28 cellular contexts compared by ENCODE assay signal in genomic region chr6:14062345-14063029, GRCh38.
"Had no signal": no experiment of that assay in that cellular context is flagged by ENCODE, and none has a peak within 500 bp of the region (broad histone marks: within the 10 kb centered on the region; RNA-seq: fewer than 3 reads in every experiment).

No MANE protein-coding gene starts in this region.

- H3K4me3 Mint-ChIP-seq: stimulated activated effector memory CD8-positive, alpha-beta T cell treated with anti-CD3 and anti-CD28 coated beads, Interleukin-12 subunit alpha, Interleukin-12 subunit beta, amount 100 ng/mL, for 72 hours; stimulated activated memory B cell treated with anti-CD40 and anti-IgM and Interleukin-4, amounts not matched to agents 10 μg/mL and 1 μg/mL and 100 μg/mL, for 72 hours; stimulated activated naive CD8-positive, alpha-beta T cell treated with anti-CD3 and anti-CD28 coated beads, Interleukin-15, amount 100 ng/mL, for 72 hours; stimulated activated naive CD8-positive, alpha-beta T cell treated with anti-CD3 and anti-CD28 coated beads, Interleukin-15, Interleukin-2, amounts not matched to agents 100 ng/mL and 50 ng/mL, for 24 hours; type B pancreatic cell had no signal

- H3K27ac Mint-ChIP-seq: stimulated activated effector memory CD8-positive, alpha-beta T cell treated with anti-CD3 and anti-CD28 coated beads, Interleukin-12 subunit alpha, Interleukin-12 subunit beta, amount 100 ng/mL, for 72 hours; stimulated activated memory B cell treated with anti-CD40 and anti-IgM and Interleukin-4, amounts not matched to agents 10 μg/mL and 1 μg/mL and 100 μg/mL, for 72 hours; stimulated activated naive CD8-positive, alpha-beta T cell treated with anti-CD3 and anti-CD28 coated beads, Interleukin-15, amount 100 ng/mL, for 72 hours; stimulated activated naive CD8-positive, alpha-beta T cell treated with anti-CD3 and anti-CD28 coated beads, Interleukin-15, Interleukin-2, amounts not matched to agents 100 ng/mL and 50 ng/mL, for 24 hours; type B pancreatic cell had no signal

- H3K9me3 ChIP-seq: suprapubic skin, testis, thoracic aorta, thyroid gland, transverse colon, upper lobe of left lung, upper lobe of right lung, uterus, vagina had no signal

- DNase-seq: stimulated activated CD4-positive, alpha-beta T cell treated with anti-CD3 and anti-CD28 coated beads, Interleukin-2, amount 100 ng/mL, for 48 hours; stimulated activated CD4-positive, alpha-beta T cell treated with anti-CD3 and anti-CD28 coated beads, Interleukin-4, amount 100 ng/mL, for 1 hour; stimulated activated CD4-positive, alpha-beta T cell treated with anti-CD3 and anti-CD28 coated beads, Interleukin-4, amount 100 ng/mL, for 24 hours; stimulated activated CD4-positive, alpha-beta T cell treated with anti-CD3 and anti-CD28 coated beads, Interleukin-4, amount 100 ng/mL, for 4 hours; stimulated activated CD8-positive, alpha-beta memory T cell treated with anti-CD3 and anti-CD28 coated beads, Interleukin-4, amount 100 ng/mL, for 48 hours; stimulated activated naive CD4-positive, alpha-beta T cell; stimulated activated naive CD4-positive, alpha-beta T cell treated with Interleukin-2 at 50 U/mL for 16 hours; stimulated activated naive CD8-positive, alpha-beta T cell treated with anti-CD3 and anti-CD28 coated beads, Interleukin-15, amount 100 ng/mL, for 72 hours; stimulated activated naive CD8-positive, alpha-beta T cell treated with anti-CD3 and anti-CD28 coated beads, Interleukin-15, Interleukin-2, amounts not matched to agents 100 U/mL and 50 U/mL, for 24 hours; stomach; substantia nigra; testis; thyroid gland; tibial artery; transverse colon; trophoblast cell; upper lobe of left lung; upper lobe of right lung; uterus had no signal

- H3K36me3 Mint-ChIP-seq: stimulated activated effector memory CD8-positive, alpha-beta T cell treated with anti-CD3 and anti-CD28 coated beads, Interleukin-12 subunit alpha, Interleukin-12 subunit beta, amount 100 ng/mL, for 72 hours; type B pancreatic cell had no signal

- H3K4me3 ChIP-seq: stomach, suprapubic skin, testis, thoracic aorta, thyroid gland, tibial artery, tibial nerve, transverse colon, upper lobe of left lung, upper lobe of right lung, uterus, vagina had no signal

- ATAC-seq: stimulated activated effector memory CD8-positive, alpha-beta T cell treated with anti-CD3 and anti-CD28 coated beads, Interleukin-12 subunit alpha, Interleukin-12 subunit beta, amount 100 ng/mL, for 72 hours; stimulated activated memory B cell treated with anti-CD40 and anti-IgM and Interleukin-4, amounts not matched to agents 10 μg/mL and 1 μg/mL and 100 μg/mL, for 72 hours; stimulated activated naive CD8-positive, alpha-beta T cell treated with anti-CD3 and anti-CD28 coated beads, Interleukin-15, amount 100 ng/mL, for 72 hours; stimulated activated naive CD8-positive, alpha-beta T cell treated with anti-CD3 and anti-CD28 coated beads, Interleukin-15, Interleukin-2, amounts not matched to agents 100 U/mL and 50 U/mL, for 24 hours; upper lobe of right lung had no signal

- H3K36me3 ChIP-seq: stomach, suprapubic skin, thoracic aorta, thyroid gland, tibial artery, tibial nerve, transverse colon, upper lobe of left lung, upper lobe of right lung, uterus, vagina had no signal

- H3K9me3 Mint-ChIP-seq: stimulated activated effector memory CD8-positive, alpha-beta T cell treated with anti-CD3 and anti-CD28 coated beads, Interleukin-12 subunit alpha, Interleukin-12 subunit beta, amount 100 ng/mL, for 72 hours; stimulated activated memory B cell treated with anti-CD40 and anti-IgM and Interleukin-4, amounts not matched to agents 10 μg/mL and 1 μg/mL and 100 μg/mL, for 72 hours had no signal

- FAIRE-seq: urothelium cell line had no signal

- H3K4me1 ChIP-seq: stomach, testis, thyroid gland, tibial artery, tibial nerve, upper lobe of left lung, upper lobe of right lung, uterus, vagina had no signal

- H3K27ac ChIP-seq: stomach, suprapubic skin, testis, thoracic aorta, thyroid gland, tibial artery, tibial nerve, transverse colon, upper lobe of left lung, upper lobe of right lung, uterus, vagina had no signal

- H3K27me3 ChIP-seq: testis, thyroid gland, upper lobe of left lung, uterus, vagina had no signal
